In genomic region chr17:47830396-47830907, GRCh38 we compare ENCODE assay signal across 8 cellular contexts. TPM values are rescaled to one million over a fixed set of nuclear protein-coding genes. Genes with fewer than 3 reads are reported as not detected.
DNase-seq lines count a peak whose midpoint lies in the region; ATAC-seq and TF ChIP-seq lines count a peak whose summit lies in the region.

No MANE protein-coding gene starts in this region.

- no peak overlapping the region for H4K8ac ChIP-seq in neuronal stem cell (ENCODE audit: low read depth, low read length)

- H3K23ac ChIP-seq in neuronal stem cell (ENCODE audit: low read depth, low read length, poor library complexity), result no peak overlapping the region

- TF ChIP-seq CTCF in OCI-LY7 (conservative IDR thresholded peaks at IDR 0.05; ENCODE audit: low read length), result no peak
- TF ChIP-seq CTCF in endodermal cell (conservative IDR thresholded peaks at IDR 0.05), result no peak

- intact Hi-C loops in OCI-LY7 (cut with micrococcal nuclease; ENCODE audit: unreplicated experiment), result no loop called here

- peaks cover 12% of the 10 kb centered on the region for H3K27me3 Mint-ChIP-seq in CD4-positive, CD25-positive, alpha-beta regulatory T cell
- peaks cover 4% of the 10 kb centered on the region for H3K27me3 Mint-ChIP-seq in endodermal cell (ENCODE audit: insufficient read depth)

- H3K4me3 ChIP-seq in CD4-positive, CD25-positive, alpha-beta regulatory T cell (ENCODE audit: low read depth, low read length), result peak overlapping the region; percentile 99
- peak overlapping the region; percentile 93 for H3K4me3 ChIP-seq in OCI-LY7 (ENCODE audit: low read depth, low read length, poor library complexity, severe bottlenecking)
- peak overlapping the region; percentile 99 for H3K4me3 ChIP-seq in endodermal cell (ENCODE audit: low read length)
- H3K4me3 ChIP-seq in neuronal stem cell (ENCODE audit: low read length in 2 of 2), result peak overlapping the region in 1 of 2 donors; percentile 59

- no peaks in the 10 kb centered on the region for H3K9me2 ChIP-seq in OCI-LY7 (ENCODE audit: insufficient read depth, low read length)

- no peak overlapping the region for H3K4ac ChIP-seq in neuronal stem cell (ENCODE audit: low read length)

- no peak overlapping the region for H4K91ac ChIP-seq in neuronal stem cell (ENCODE audit: low read depth, low read length, poor library complexity)

- H3K4me1 Mint-ChIP-seq in CD4-positive, CD25-positive, alpha-beta regulatory T cell, result peaks cover 11 to 61% (median 35%) of the 10 kb centered on the region in 4 donors
- H3K4me1 Mint-ChIP-seq in endodermal cell, result peaks cover 8% of the 10 kb centered on the region

- peaks cover 16% of the 10 kb centered on the region for H3K36me3 Mint-ChIP-seq in CD4-positive, CD25-positive, alpha-beta regulatory T cell
- H3K36me3 Mint-ChIP-seq in endodermal cell (ENCODE audit: low read depth), result peaks cover 26% of the 10 kb centered on the region

- H2AK5ac ChIP-seq in neuronal stem cell (ENCODE audit: low read depth, low read length), result no peak overlapping the region

- H2BK12ac ChIP-seq in neuronal stem cell (ENCODE audit: low read length), result no peak overlapping the region

- peak overlapping the region; percentile 32 to 98 (median 88) for H3K27ac Mint-ChIP-seq in CD4-positive, CD25-positive, alpha-beta regulatory T cell
- peak overlapping the region; percentile 76 for H3K27ac Mint-ChIP-seq in endodermal cell

- no peaks in the 10 kb centered on the region for H3K27me3 ChIP-seq in CD4-positive, CD25-positive, alpha-beta regulatory T cell (ENCODE audit: control insufficient read depth, insufficient read depth, low read length)
- H3K27me3 ChIP-seq in endodermal cell (ENCODE audit: control insufficient read depth, insufficient read depth, low read length, poor library complexity, severe bottlenecking), result no peaks in the 10 kb centered on the region
- no peaks in the 10 kb centered on the region for H3K27me3 ChIP-seq in neuronal stem cell (ENCODE audit: control insufficient read depth in 3 of 3, insufficient read depth in 3 of 3, low read depth in 1 of 3, low read length in 3 of 3)

- POLR2A ChIA-PET in OCI-LY7 (lab: Charles Lee), result interaction anchor here (1.1 to 1.7 kb wide), 6 partner anchors 9 to 214 kb away, joined by 3 to 13 read pairs (median 5); partner anchors contain the start of genes KPNB1, OSBPL7, SCRN2 and SP2

- H3K14ac ChIP-seq in neuronal stem cell (ENCODE audit: low read length), result no peak overlapping the region

- H3K9me3 Mint-ChIP-seq in CD4-positive, CD25-positive, alpha-beta regulatory T cell, result peaks cover 0 to 1% (median 0%) of the 10 kb centered on the region in 7 donors
- no peaks in the 10 kb centered on the region for H3K9me3 Mint-ChIP-seq in endodermal cell

- no peak overlapping the region for H2BK5ac ChIP-seq in neuronal stem cell (ENCODE audit: low read length)

- no peak overlapping the region for H3K18ac ChIP-seq in neuronal stem cell (ENCODE audit: low read length)

- no peak overlapping the region for H2BK15ac ChIP-seq in neuronal stem cell (ENCODE audit: low read length)

- peaks cover 27% of the 10 kb centered on the region for H3K4me1 ChIP-seq in CD4-positive, CD25-positive, alpha-beta regulatory T cell (ENCODE audit: control insufficient read depth, insufficient read depth, low read length, poor library complexity, severe bottlenecking)
- H3K4me1 ChIP-seq in OCI-LY7 (ENCODE audit: insufficient read depth, low read length, poor library complexity, severe bottlenecking) (peaks cover 19% of the 10 kb centered on the region), endodermal cell (ENCODE audit: control insufficient read depth, insufficient read depth, low read length) (no peaks in the 10 kb centered on the region), neuronal stem cell (ENCODE audit: control insufficient read depth in 2 of 2, insufficient read depth in 1 of 2, low read depth in 1 of 2, low read length in 2 of 2) (peaks cover 5% of the 10 kb centered on the region in 2 donors)

- WGBS in endodermal cell (ENCODE audit: insufficient coverage in 1 of 2, insufficient read length in 1 of 2), 2 experiments, result 81 to 82% methylated on average over 12 to 18 of the region's 18 CpGs
- WGBS in neuronal stem cell (ENCODE audit: extremely low coverage in 2 of 2, insufficient read length in 2 of 2, insufficient replicate concordance in 1 of 2), 2 donors, result no CpG with 5 or more reads among the region's 18 CpGs

- H3K27ac ChIP-seq in CD4-positive, CD25-positive, alpha-beta regulatory T cell (ENCODE audit: insufficient read depth, low read length, poor library complexity, severe bottlenecking), result peak overlapping the region; percentile 76
- H3K27ac ChIP-seq in OCI-LY7 (ENCODE audit: low read depth, low read length, poor library complexity, severe bottlenecking), result peak overlapping the region; percentile 63
- no peak overlapping the region for H3K27ac ChIP-seq in endodermal cell (ENCODE audit: low read depth, low read length)
- no peak overlapping the region for H3K27ac ChIP-seq in neuronal stem cell (replicated peaks; ENCODE audit: low read length)

- H3K9ac ChIP-seq in endodermal cell (ENCODE audit: extremely low read depth, low read length, poor library complexity, severe bottlenecking) (peak overlapping the region; percentile 75), neuronal stem cell (ENCODE audit: low read depth, low read length, poor library complexity) (no peak overlapping the region)

- H3K79me1 ChIP-seq in neuronal stem cell (ENCODE audit: low read depth, low read length), result peaks cover 1% of the 10 kb centered on the region

- H3K4me2 ChIP-seq in OCI-LY7 (ENCODE audit: low read length) (peak overlapping the region; percentile 92), neuronal stem cell (ENCODE audit: insufficient read depth, low read length, poor library complexity, severe bottlenecking) (peak overlapping the region; percentile 63)

- DNase-seq in CD4-positive, CD25-positive, alpha-beta regulatory T cell, result no peak
- DNase-seq in OCI-LY7 (ENCODE audit: low spot score), result no peak
- DNase-seq in endodermal cell, result no peak
- no peak for DNase-seq in neuronal stem cell (ENCODE audit: low spot score)
- no peak for DNase-seq in NCI-H146 (lab: John Stamatoyannopoulos, UW)
- DNase-seq in NCI-H226, result no peak
- DNase-seq in SK-N-DZ (ENCODE audit: low spot score), result no peak
- DNase-seq in cerebellar cortex (ENCODE audit: low spot score), result no peak

- ATAC-seq in CD4-positive, CD25-positive, alpha-beta regulatory T cell (ENCODE audit: low read depth in 2 of 2), result no peak

- no TSS peak for BruUV-seq in OCI-LY7 (replicated peaks; lab: Mats Ljungman, UMichigan)

- H4K20me1 ChIP-seq in OCI-LY7 (ENCODE audit: insufficient read depth, low read length), result no peaks in the 10 kb centered on the region

- H2AFZ ChIP-seq in OCI-LY7 (ENCODE audit: low read length) (peak overlapping the region; percentile 75; the same call in 1 of the 2 replicates), neuronal stem cell (ENCODE audit: low read length) (no peak overlapping the region)

- H3K36me3 ChIP-seq in CD4-positive, CD25-positive, alpha-beta regulatory T cell (ENCODE audit: control insufficient read depth, insufficient read depth, low read length), result peaks cover 19% of the 10 kb centered on the region
- H3K36me3 ChIP-seq in OCI-LY7 (ENCODE audit: insufficient read depth, low read length) (peaks cover 30% of the 10 kb centered on the region), endodermal cell (ENCODE audit: control insufficient read depth, insufficient read depth, low read length) (peaks cover 26% of the 10 kb centered on the region), neuronal stem cell (replicated peaks in 1 of 2; ENCODE audit: control insufficient read depth in 2 of 2, insufficient read depth in 2 of 2, low read length in 2 of 2) (peaks cover 20 to 38% of the 10 kb centered on the region in 2 donors)

- H3K9me3 ChIP-seq in CD4-positive, CD25-positive, alpha-beta regulatory T cell (ENCODE audit: control insufficient read depth in 2 of 2, low read length in 2 of 2), result no peaks in the 10 kb centered on the region
- H3K9me3 ChIP-seq in OCI-LY7 (ENCODE audit: low read length) (no peaks in the 10 kb centered on the region), endodermal cell (ENCODE audit: control insufficient read depth, low read length) (no peaks in the 10 kb centered on the region), neuronal stem cell (replicated peaks in 1 of 2; ENCODE audit: control insufficient read depth in 2 of 2, insufficient read depth in 1 of 2, low read depth in 1 of 2, low read length in 2 of 2) (no peaks in the 10 kb centered on the region)

- peak overlapping the region; percentile 96 to 98 (median 98) for H3K4me3 Mint-ChIP-seq in CD4-positive, CD25-positive, alpha-beta regulatory T cell
- peak overlapping the region; percentile 81 for H3K4me3 Mint-ChIP-seq in endodermal cell

- H2BK120ac ChIP-seq in neuronal stem cell (ENCODE audit: low read depth, low read length), result no peak overlapping the region

- CTCF ChIA-PET in OCI-LY7 (lab: Charles Lee; ENCODE audit: unreplicated experiment), result interaction anchor here (1.4 to 1.6 kb wide), 2 partner anchors 8 to 10 kb away, joined by 3 to 4 read pairs; no protein-coding TSS in a partner anchor

- H3K79me2 ChIP-seq in OCI-LY7 (ENCODE audit: insufficient read depth, low read depth, low read length), result peaks cover 21% of the 10 kb centered on the region

RNA-seq across cellular contexts. Expression of gene MRPL10, which starts 0.9 kb away (rescaled TPM):
- total RNA-seq in CD4-positive, CD25-positive, alpha-beta regulatory T cell, result 40.8 TPM
- polyA plus RNA-seq in CD4-positive, CD25-positive, alpha-beta regulatory T cell, result 10 to 100 TPM; 47.2 to 58.8 (median 54.2) TPM
- total RNA-seq in OCI-LY7 (2014; rRNA removed; shearing (Covaris generic)), result 27.1 and 50.8 TPM in 2 replicates
- total RNA-seq in OCI-LY7 (2022) (55.9 and 56.7 TPM in 2 replicates), endodermal cell (10 to 100 TPM; 56.3 to 65.3 TPM)
- 85.0 TPM for polyA plus RNA-seq in endodermal cell (2013, experiment 1 of 2)
- polyA plus RNA-seq in endodermal cell (2013, experiment 2 of 2), result 67.6 TPM
- polyA plus RNA-seq in neuronal stem cell (2013, experiment 1 of 2), result 80.5 TPM
- polyA plus RNA-seq in neuronal stem cell (2013, experiment 2 of 2), result 84.1 TPM
- 105 and 111 TPM in 2 replicates for polyA plus RNA-seq in SK-N-DZ (2014; cell fraction: cytosol; rRNA removed)
- polyA plus RNA-seq in SK-N-DZ (2014; cell fraction: nucleus; rRNA removed), result 41.8 and 54.8 TPM in 2 replicates

RNA-seq across cellular contexts. Expression of gene LRRC46, which starts 1.0 kb away (rescaled TPM):
- 0.20 TPM for total RNA-seq in CD4-positive, CD25-positive, alpha-beta regulatory T cell
- under 1 TPM; 0.11 to 0.48 (median 0.21) TPM for polyA plus RNA-seq in CD4-positive, CD25-positive, alpha-beta regulatory T cell
- total RNA-seq in OCI-LY7 (2014; rRNA removed; shearing (Covaris generic)), result 0.23 and 0.85 TPM in 2 replicates
- total RNA-seq in OCI-LY7 (2022), result 1.2 and 2.0 TPM in 2 replicates
- under 1 TPM; 0.73 to 0.82 TPM for total RNA-seq in endodermal cell
- polyA plus RNA-seq in endodermal cell (2013, experiment 1 of 2), result 1.2 TPM
- polyA plus RNA-seq in endodermal cell (2013, experiment 2 of 2), result 1.5 TPM
- polyA plus RNA-seq in neuronal stem cell (2013, experiment 1 of 2), result 0.17 TPM
- 0.32 TPM for polyA plus RNA-seq in neuronal stem cell (2013, experiment 2 of 2)
- polyA plus RNA-seq in SK-N-DZ (2014; cell fraction: cytosol; rRNA removed), result 0.34 TPM in 1 of 2 replicates, not detected in the other
- 0.79 and 1.8 TPM in 2 replicates for polyA plus RNA-seq in SK-N-DZ (2014; cell fraction: nucleus; rRNA removed)

RNA-seq across cellular contexts. Expression of gene OSBPL7, which starts 8.9 kb away (rescaled TPM):
- 46.1 TPM for total RNA-seq in CD4-positive, CD25-positive, alpha-beta regulatory T cell
- polyA plus RNA-seq in CD4-positive, CD25-positive, alpha-beta regulatory T cell, result 1 to 10 TPM; 2.1 to 5.1 (median 3.4) TPM
- total RNA-seq in OCI-LY7 (2014; rRNA removed; shearing (Covaris generic)), result 16.2 and 24.4 TPM in 2 replicates
- total RNA-seq in OCI-LY7 (2022) (31.1 and 35.7 TPM in 2 replicates), endodermal cell (10 to 100 TPM; 11.4 to 15.5 TPM)
- polyA plus RNA-seq in endodermal cell (2013, experiment 1 of 2), result 15.6 TPM
- polyA plus RNA-seq in endodermal cell (2013, experiment 2 of 2), result 11.0 TPM
- 5.8 TPM for polyA plus RNA-seq in neuronal stem cell (2013, experiment 1 of 2)
- 5.3 TPM for polyA plus RNA-seq in neuronal stem cell (2013, experiment 2 of 2)
- polyA plus RNA-seq in SK-N-DZ (2014; cell fraction: cytosol; rRNA removed), result 6.6 and 9.5 TPM in 2 replicates
- polyA plus RNA-seq in SK-N-DZ (2014; cell fraction: nucleus; rRNA removed), result 80.3 and 121 TPM in 2 replicates

RNA-seq across cellular contexts. Expression of gene SCRN2, which starts 10.6 kb away (rescaled TPM):
- 24.4 TPM for total RNA-seq in CD4-positive, CD25-positive, alpha-beta regulatory T cell
- 10 to 100 TPM; 15.9 to 30.9 (median 21.2) TPM for polyA plus RNA-seq in CD4-positive, CD25-positive, alpha-beta regulatory T cell
- total RNA-seq in OCI-LY7 (2014; rRNA removed; shearing (Covaris generic)), result 33.9 and 42.9 TPM in 2 replicates
- total RNA-seq in OCI-LY7 (2022) (37.3 and 39.1 TPM in 2 replicates), endodermal cell (10 to 100 TPM; 54.5 to 71.9 TPM)
- polyA plus RNA-seq in endodermal cell (2013, experiment 1 of 2), result 50.1 TPM
- polyA plus RNA-seq in endodermal cell (2013, experiment 2 of 2), result 44.5 TPM
- polyA plus RNA-seq in neuronal stem cell (2013, experiment 1 of 2), result 37.2 TPM
- 36.3 TPM for polyA plus RNA-seq in neuronal stem cell (2013, experiment 2 of 2)
- 49.6 and 54.0 TPM in 2 replicates for polyA plus RNA-seq in SK-N-DZ (2014; cell fraction: cytosol; rRNA removed)
- polyA plus RNA-seq in SK-N-DZ (2014; cell fraction: nucleus; rRNA removed), result 255 and 271 TPM in 2 replicates

RNA-seq across cellular contexts. Expression of gene SP6, which starts 20.5 kb away (rescaled TPM):
- 0.17 TPM for total RNA-seq in CD4-positive, CD25-positive, alpha-beta regulatory T cell
- polyA plus RNA-seq in CD4-positive, CD25-positive, alpha-beta regulatory T cell, result not detected
- total RNA-seq in OCI-LY7 (2014; rRNA removed; shearing (Covaris generic)), result 0.08 and 0.22 TPM in 2 replicates
- total RNA-seq in OCI-LY7 (2022) (0.08 and 0.24 TPM in 2 replicates), endodermal cell (1 to 10 TPM; 3.1 to 3.7 TPM)
- polyA plus RNA-seq in endodermal cell (2013, experiment 1 of 2), result 2.6 TPM
- 2.6 TPM for polyA plus RNA-seq in endodermal cell (2013, experiment 2 of 2)
- 0.24 TPM for polyA plus RNA-seq in neuronal stem cell (2013, experiment 1 of 2)
- polyA plus RNA-seq in neuronal stem cell (2013, experiment 2 of 2), result 0.26 TPM
- 0.03 TPM in 1 of 2 replicates, not detected in the other for polyA plus RNA-seq in SK-N-DZ (2014; cell fraction: cytosol; rRNA removed)
- polyA plus RNA-seq in SK-N-DZ (2014; cell fraction: nucleus; rRNA removed), result 0.25 TPM in 1 of 2 replicates, not detected in the other

Comparison
In these comparisons a context has a peak if more than half of its experiments do, and no peak if none do; other contexts are left out.
1. H3K27ac ChIP-seq: peak in CD4-positive, CD25-positive, alpha-beta regulatory T cell (single experiment) and OCI-LY7 (single experiment); none in endodermal cell (single experiment) and neuronal stem cell (single experiment).